In genomic region chr1:155940531-155940992, GRCh38 we compare ENCODE assay signal across 1 cellular context.
A peak's percentile ranks its signal among the peaks of the same experiment; 100 is the strongest.
TF ChIP-seq lines count a peak whose summit lies in the region.

No MANE protein-coding gene starts in this region.

TF ChIP-seq in HepG2, 621 proteins besides CTCF, POLR2A, EP300 and RAD21 (continued from another document and continues in another):
- TF ChIP-seq PATZ1 (CRISPR knock-in tag; IDR thresholded peaks at IDR 0.05) (peak; percentile 68), NFE2L1 (CRISPR knock-in tag; IDR thresholded peaks at IDR 0.05; ENCODE audit: borderline replicate concordance) (no peak), MLLT10 (CRISPR knock-in tag; IDR thresholded peaks at IDR 0.05) (no peak), ZSCAN21 (CRISPR knock-in tag; IDR thresholded peaks at IDR 0.05; ENCODE audit: borderline replicate concordance) (no peak), ESRRA (CRISPR knock-in tag; IDR thresholded peaks at IDR 0.05; ENCODE audit: low read depth) (peak; percentile 18; the same call in 1 of the 2 replicates), ZSCAN5A (CRISPR knock-in tag; IDR thresholded peaks at IDR 0.05; ENCODE audit: borderline replicate concordance) (no peak), ERF (CRISPR knock-in tag; IDR thresholded peaks at IDR 0.05) (peak; percentile 81; the same call in 1 of the 2 replicates), ZFP37 (CRISPR knock-in tag; IDR thresholded peaks at IDR 0.05; ENCODE audit: borderline replicate concordance) (no peak), MEF2D (CRISPR knock-in tag; IDR thresholded peaks at IDR 0.05) (no peak; the same call in 1 of the 2 replicates), ZNF546 (CRISPR knock-in tag; conservative IDR thresholded peaks at IDR 0.05) (no peak; the same call in 1 of the 2 replicates), ZNF639 (CRISPR knock-in tag; conservative IDR thresholded peaks at IDR 0.05) (no peak), HCFC1 (IDR thresholded peaks at IDR 0.05; ENCODE audit: low read depth, low read length) (no peak), ZNF552 (CRISPR knock-in tag; IDR thresholded peaks at IDR 0.05; ENCODE audit: borderline replicate concordance) (0 out of 2 replicates have a peak, but pooled peaks have one; percentile 50), ZBTB25 (CRISPR knock-in tag; IDR thresholded peaks at IDR 0.05) (no peak), ZSCAN12 (CRISPR knock-in tag; IDR thresholded peaks at IDR 0.05) (no peak), ZNF597 (CRISPR knock-in tag; IDR thresholded peaks at IDR 0.05) (no peak), ZNF142 (CRISPR knock-in tag; IDR thresholded peaks at IDR 0.05) (no peak), ZNF180 (CRISPR knock-in tag; IDR thresholded peaks at IDR 0.05; ENCODE audit: borderline replicate concordance, low read depth) (no peak), CBX1 (IDR thresholded peaks at IDR 0.05; ENCODE audit: low read depth) (no peak), ZBTB3 (CRISPR knock-in tag; IDR thresholded peaks at IDR 0.05; ENCODE audit: borderline replicate concordance, low read depth) (no peak), TERF1 (CRISPR knock-in tag; IDR thresholded peaks at IDR 0.05) (no peak), ZNF687 (CRISPR knock-in tag; IDR thresholded peaks at IDR 0.05) (no peak; the same call in 1 of the 2 replicates), SALL1 (CRISPR knock-in tag; IDR thresholded peaks at IDR 0.05) (peak; percentile 73), ZNF501 (CRISPR knock-in tag; IDR thresholded peaks at IDR 0.05) (peak; percentile 50; the same call in 1 of the 2 replicates), MNT (IDR thresholded peaks at IDR 0.05) (no peak), KAT2B (IDR thresholded peaks at IDR 0.05; ENCODE audit: borderline replicate concordance, low read depth, low read length) (no peak), DRAP1 (CRISPR knock-in tag; IDR thresholded peaks at IDR 0.05) (peak; percentile 69; the same call in 1 of the 2 replicates), ZBTB46 (CRISPR knock-in tag; IDR thresholded peaks at IDR 0.05; ENCODE audit: borderline replicate concordance) (no peak), ZNF709 (CRISPR knock-in tag; IDR thresholded peaks at IDR 0.05) (no peak; the same call in 1 of the 2 replicates), HES4 (CRISPR knock-in tag; IDR thresholded peaks at IDR 0.05; ENCODE audit: borderline replicate concordance) (no peak), ZNF234 (CRISPR knock-in tag; conservative IDR thresholded peaks at IDR 0.05) (no peak), ADNP (CRISPR knock-in tag; IDR thresholded peaks at IDR 0.05) (no peak), HHEX (CRISPR knock-in tag; IDR thresholded peaks at IDR 0.05) (no peak)
